In genomic region chr1:198597690-198598430, GRCh38 we compare ENCODE assay signal across 10 cellular contexts. TPM values are rescaled to one million over a fixed set of nuclear protein-coding genes. Genes with fewer than 3 reads are reported as not detected.
DNase-seq lines count a peak whose midpoint lies in the region; ATAC-seq lines count a peak whose summit lies in the region.
"Had no signal": no experiment of that assay in that cellular context is flagged by ENCODE, and none has a peak within 500 bp of the region (broad histone marks: within the 10 kb centered on the region; RNA-seq: fewer than 3 reads in every experiment).

No MANE protein-coding gene starts in this region.

- H3K9me3 ChIP-seq in BLaER1 treated with 17β-estradiol and CSF1 and Interleukin-3, amounts not matched to agents 10 nM and 100 nM (replicated peaks in 1 of 11): peaks cover 9 to 29% (median 22%) of the 10 kb centered on the region in 11 experiments; a peak in 15 of 22 replicates
- H3K9me3 ChIP-seq: neutrophil had no signal

- H3K4me3 Mint-ChIP-seq in activated T-helper 17 cell treated with anti-CD3 and anti-CD28 coated beads, Interleukin-2, amount 50 U/mL, for 72 hours: peak overlapping the region; percentile 55

- H3K9ac ChIP-seq in BLaER1 treated with 17β-estradiol and CSF1 and Interleukin-3, amounts not matched to agents 10 nM and 100 nM: peak overlapping the region in 3 of 11 experiments; percentile 10 to 39 (median 38); a peak in 2 of 22 replicates

- no peaks in the 10 kb centered on the region for H4K20me1 ChIP-seq in BLaER1 treated with 17β-estradiol and CSF1 and Interleukin-3, amounts not matched to agents 10 nM and 100 nM

- H3K27me3 Mint-ChIP-seq in activated T-helper 17 cell treated with anti-CD3 and anti-CD28 coated beads, Interleukin-2, amount 50 U/mL, for 72 hours: no peaks in the 10 kb centered on the region

- no peaks in the 10 kb centered on the region for H3K27me3 ChIP-seq in BLaER1 treated with 17β-estradiol and CSF1 and Interleukin-3, amounts not matched to agents 10 nM and 100 nM
- H3K27me3 ChIP-seq: neutrophil had no signal

- H3K9me3 Mint-ChIP-seq in activated T-helper 17 cell treated with anti-CD3 and anti-CD28 coated beads, Interleukin-2, amount 50 U/mL, for 72 hours: peaks cover 4% of the 10 kb centered on the region

- DNase-seq in NCI-H2107 (lab: John Stamatoyannopoulos, UW) (no peak), foreskin melanocyte (no peak), NCI-H1694 (lab: John Stamatoyannopoulos, UW) (no peak)
- DNase-seq in activated CD4-positive, alpha-beta T cell treated with anti-CD3 and anti-CD28 coated beads, Interleukin-2, amount 50 U/mL, for 48 hours: no peak
- DNase-seq: cortex of kidney had no signal

- peak overlapping the region; percentile 9 for H3K27ac Mint-ChIP-seq in activated T-helper 17 cell treated with anti-CD3 and anti-CD28 coated beads, Interleukin-2, amount 50 U/mL, for 72 hours

- peak overlapping the region; percentile 7 to 76 (median 65); a peak in 21 of 22 replicates for H3K4me2 ChIP-seq in BLaER1 treated with 17β-estradiol and CSF1 and Interleukin-3, amounts not matched to agents 10 nM and 100 nM

- peak overlapping the region in 9 of 11 experiments; percentile 52 to 80 (median 70); a peak in 18 of 22 replicates for H3K27ac ChIP-seq in BLaER1 treated with 17β-estradiol and CSF1 and Interleukin-3, amounts not matched to agents 10 nM and 100 nM
- H3K27ac ChIP-seq: neutrophil had no signal

- H3K36me3 ChIP-seq in BLaER1 treated with 17β-estradiol and CSF1 and Interleukin-3, amounts not matched to agents 10 nM and 100 nM: no peaks in the 10 kb centered on the region; a peak in 1 of 22 replicates
- H3K36me3 ChIP-seq: neutrophil had no signal

- H3K4me1 ChIP-seq in BLaER1 treated with 17β-estradiol and CSF1 and Interleukin-3, amounts not matched to agents 10 nM and 100 nM: peaks cover 40 to 50% (median 48%) of the 10 kb centered on the region in 10 experiments

- peak; percentile 55 for ATAC-seq in GM18867 (IDR thresholded peaks at IDR 0.05; ENCODE audit: unreplicated experiment)
- peak; percentile 45 for ATAC-seq in HG03045 (IDR thresholded peaks at IDR 0.05; ENCODE audit: unreplicated experiment)
- no peak for ATAC-seq in activated T-helper 17 cell treated with anti-CD3 and anti-CD28 coated beads, Interleukin-2, amount 50 U/mL, for 72 hours (replicated peaks)

- H3K4me3 ChIP-seq in BLaER1 treated with 17β-estradiol and CSF1 and Interleukin-3, amounts not matched to agents 10 nM and 100 nM: peak overlapping the region in 2 of 10 experiments; percentile 2 to 3; a peak in 2 of 20 replicates

- H3K36me3 Mint-ChIP-seq in activated T-helper 17 cell treated with anti-CD3 and anti-CD28 coated beads, Interleukin-2, amount 50 U/mL, for 72 hours (ENCODE audit: low read depth): no peaks in the 10 kb centered on the region

- H3K4me1 Mint-ChIP-seq in activated T-helper 17 cell treated with anti-CD3 and anti-CD28 coated beads, Interleukin-2, amount 50 U/mL, for 72 hours: peaks cover 43% of the 10 kb centered on the region

RNA-seq across cellular contexts. Expression of gene PTPRC, which starts 41.0 kb away (rescaled TPM):
- total RNA-seq in activated T-helper 17 cell treated with anti-CD3 and anti-CD28 coated beads, Interleukin-2, amount 50 U/mL, for 72 hours: 100 to 1,000 TPM; 366 to 421 TPM

RNA-seq across cellular contexts. Expression of gene ATP6V1G3, which starts 57.4 kb away (rescaled TPM):
- not detected for total RNA-seq in activated T-helper 17 cell treated with anti-CD3 and anti-CD28 coated beads, Interleukin-2, amount 50 U/mL, for 72 hours
